Comparison of ENCODE assay signal across 14 cellular contexts in the genomic region with DNA sequence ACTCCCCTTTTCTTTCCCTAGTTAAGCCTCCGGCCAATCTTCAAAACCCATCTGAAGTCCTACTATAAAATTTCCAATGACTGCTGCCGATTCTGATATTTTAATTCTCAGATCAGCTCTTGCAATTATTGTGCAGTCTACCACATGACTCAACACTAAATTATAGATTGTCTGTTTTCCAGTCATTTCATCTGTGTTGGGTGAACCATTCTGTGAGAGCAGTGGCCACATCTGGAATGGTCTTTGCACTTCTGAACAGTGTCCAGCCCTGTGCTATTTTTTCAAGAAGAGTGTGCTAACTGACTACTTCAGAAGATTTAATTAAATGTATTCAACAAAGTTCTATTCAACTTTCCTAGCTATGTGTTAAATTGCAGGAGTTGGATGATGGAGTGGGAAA. TPM values are rescaled to one million over a fixed set of nuclear protein-coding genes. Genes with fewer than 3 reads are reported as not detected.
"Had no signal": no experiment of that assay in that cellular context is flagged by ENCODE, and none has a peak within 500 bp of the region (broad histone marks: within the 10 kb centered on the region; RNA-seq: fewer than 3 reads in every experiment).

No MANE protein-coding gene starts in this region.

- H3K36me3 ChIP-seq: pancreas, WERI-Rb-1 had no signal

- H3K27ac Mint-ChIP-seq: activated T-helper 2 cell treated with anti-CD3 and anti-CD28 coated beads, Interferon-gamma antibody, Interleukin-2, Interleukin-4, amounts not matched to agents 10 μg/mL and 5 μg/mL and 100 μg/mL, durations not matched to agents 14 hours and 24 hours and 36 hours had no signal

- DNase-seq: activated CD4-positive, alpha-beta T cell treated with anti-CD3 and anti-CD28 coated beads for 4 hours; activated naive CD4-positive, alpha-beta T cell treated with anti-CD3 and anti-CD28 coated beads, Interleukin-2, amount 50 U/mL, for 16 hours; erythroblast; islet precursor cell; midbrain; pancreas; WERI-Rb-1 had no signal

- H3K4me1 ChIP-seq: pancreas had no signal

- H3K9me3 ChIP-seq: pancreas had no signal

- H3K27me3 ChIP-seq: pancreas had no signal

- H3K4me3 ChIP-seq: lung, pancreas had no signal

- H3K27ac ChIP-seq: pancreas, WERI-Rb-1 had no signal

- ATAC-seq: sciatic nerve had no signal

RNA-seq across cellular contexts. Expression of a gene that starts 47.2 kb away (rescaled TPM):
- total RNA-seq: activated CD8-positive, alpha-beta memory T cell treated with anti-CD3 and anti-CD28 coated beads for 36 hours; activated T-helper 2 cell treated with anti-CD3 and anti-CD28 coated beads, Interferon-gamma antibody, Interleukin-2, Interleukin-4, amounts not matched to agents 10 μg/mL and 5 μg/mL and 100 μg/mL, durations not matched to agents 14 hours and 24 hours and 36 hours; cardiac septum; myocyte; sciatic nerve had no signal

RNA-seq across cellular contexts. Expression of a gene that starts 47.4 kb away (rescaled TPM):
- total RNA-seq: activated CD8-positive, alpha-beta memory T cell treated with anti-CD3 and anti-CD28 coated beads for 36 hours; activated T-helper 2 cell treated with anti-CD3 and anti-CD28 coated beads, Interferon-gamma antibody, Interleukin-2, Interleukin-4, amounts not matched to agents 10 μg/mL and 5 μg/mL and 100 μg/mL, durations not matched to agents 14 hours and 24 hours and 36 hours; cardiac septum; lung; pancreas; sciatic nerve; ureter had no signal
- polyA plus RNA-seq: lung, pancreas had no signal
